Comparison of ENCODE assay signal across 20 cellular contexts in the genomic region with DNA sequence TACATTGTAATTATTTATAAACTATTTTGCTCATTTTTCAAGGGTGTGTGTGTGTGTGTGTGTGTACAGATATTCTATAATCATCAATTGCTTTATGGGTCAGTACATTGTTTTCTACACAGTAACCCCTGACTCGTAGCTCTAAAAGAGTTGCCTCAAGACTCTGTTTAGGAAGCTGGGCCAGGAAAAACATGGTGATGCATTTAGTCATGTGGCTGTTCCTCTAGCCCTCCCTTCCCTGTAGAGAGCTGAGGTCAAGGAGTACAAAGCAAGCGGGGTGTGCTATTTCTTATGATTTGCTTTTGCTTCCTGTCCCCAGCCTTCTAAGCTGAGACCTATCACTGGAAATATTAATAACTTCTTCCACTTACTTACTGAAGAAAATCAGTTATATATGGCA. TPM values are rescaled to one million over a fixed set of nuclear protein-coding genes. Genes with fewer than 3 reads are reported as not detected.
A peak's percentile ranks its signal among the peaks of the same experiment; 100 is the strongest.
DNase-seq lines count a peak whose midpoint lies in the region; ATAC-seq and TF ChIP-seq lines count a peak whose summit lies in the region.
"Had no signal": no experiment of that assay in that cellular context is flagged by ENCODE, and none has a peak within 500 bp of the region (broad histone marks: within the 10 kb centered on the region; RNA-seq: fewer than 3 reads in every experiment).

No MANE protein-coding gene starts in this region.

- no peaks in the 10 kb centered on the region for H3K36me3 ChIP-seq in BLaER1
- H3K36me3 ChIP-seq in MG63, result no peaks in the 10 kb centered on the region
- H3K36me3 ChIP-seq in GM23338 (ENCODE audit: insufficient read depth), result no peaks in the 10 kb centered on the region
- H3K36me3 ChIP-seq: SJCRH30 had no signal

- no peak overlapping the region for H3K9ac ChIP-seq in BLaER1

- H3K9me3 Mint-ChIP-seq in GM23338, result no peaks in the 10 kb centered on the region

- DNase-seq in MG63 (peak; percentile 21), choroid plexus epithelial cell (ENCODE audit: low read depth) (peak; percentile 74), fibroblast of the aortic adventitia (ENCODE audit: low read depth) (peak; percentile 15), epidermal melanocyte (ENCODE audit: insufficient read length, low spot score) (no peak), GM23338 (ENCODE audit: low spot score) (no peak), left ventricle myocardium superior (no peak)
- DNase-seq: Calu3; GDM1; Kasumi-1; NCI-H1092; NCI-H1694; NCI-H2107; NCI-H226; NCI-H526 treated with DMSO at 0.1 percent for 48 hours; NK-92 treated with Interleukin-12 subunit alpha and Interleukin-12 subunit beta, amount 100 ng/mL, for 24 hours; OCI-M1; SJCRH30 had no signal

- H3K27ac ChIP-seq in BLaER1 (no peak overlapping the region), GM23338 (ENCODE audit: low read depth) (no peak overlapping the region)
- H3K27ac ChIP-seq: RWPE1, SJCRH30 had no signal

- H3K4me1 Mint-ChIP-seq in GM23338, result no peaks in the 10 kb centered on the region

- H3K27me3 Mint-ChIP-seq in GM23338 (ENCODE audit: insufficient read depth, low read depth, poor library complexity), result no peaks in the 10 kb centered on the region

- H3K4me3 Mint-ChIP-seq in GM23338, result no peak overlapping the region

- no peak for TF ChIP-seq CTCF in choroid plexus epithelial cell (conservative IDR thresholded peaks at IDR 0.05; ENCODE audit: low read depth, low read length)
- TF ChIP-seq CTCF in fibroblast of the aortic adventitia (IDR thresholded peaks at IDR 0.05; ENCODE audit: insufficient read depth, low read length), result no peak
- no peak for TF ChIP-seq CTCF in GM23338 (conservative IDR thresholded peaks at IDR 0.05; ENCODE audit: low read depth in 2 of 2)

- H3K9me3 ChIP-seq in BLaER1 (no peaks in the 10 kb centered on the region), MG63 (no peaks in the 10 kb centered on the region)
- H3K9me3 ChIP-seq: SJCRH30 had no signal

- no peaks in the 10 kb centered on the region for H3F3A ChIP-seq in GM23338 (replicated peaks; ENCODE audit: low read depth)

- no peaks in the 10 kb centered on the region for H3K36me3 Mint-ChIP-seq in GM23338 (ENCODE audit: low read depth)

- no peak overlapping the region for H2AFZ ChIP-seq in GM23338

- H3K4me2 ChIP-seq in BLaER1, result 0 out of 2 replicates have a peak overlapping the region, but pooled peaks have one; percentile 4
- H3K4me2 ChIP-seq in GM23338, result no peak overlapping the region

- H3K27me3 ChIP-seq in BLaER1, result peaks cover 84% of the 10 kb centered on the region
- H3K27me3 ChIP-seq in MG63, result no peaks in the 10 kb centered on the region
- H3K27me3 ChIP-seq in GM23338 (ENCODE audit: insufficient read depth), result no peaks in the 10 kb centered on the region
- H3K27me3 ChIP-seq: SJCRH30 had no signal

- H3K4me1 ChIP-seq in BLaER1 (no peaks in the 10 kb centered on the region), GM23338 (ENCODE audit: insufficient read depth) (no peaks in the 10 kb centered on the region)
- H3K4me1 ChIP-seq: SJCRH30 had no signal

- intact Hi-C loops in left ventricle myocardium superior (cut with micrococcal nuclease), result no loop called here

- H4K20me1 ChIP-seq in BLaER1 (no peaks in the 10 kb centered on the region), GM23338 (replicated peaks; ENCODE audit: insufficient read depth) (no peaks in the 10 kb centered on the region)

- ATAC-seq in HG02840 (IDR thresholded peaks at IDR 0.05; ENCODE audit: low FRiP score, unreplicated experiment), result no peak
- ATAC-seq in GM23338, result no peak
- no peak for ATAC-seq in left ventricle myocardium superior

- H3K27ac Mint-ChIP-seq in GM23338, result no peak overlapping the region

- no peaks in the 10 kb centered on the region for H3K9me2 ChIP-seq in GM23338 (ENCODE audit: insufficient read depth)

- H3K4me3 ChIP-seq in BLaER1 (no peak overlapping the region), MG63 (no peak overlapping the region), choroid plexus epithelial cell (ENCODE audit: low read depth, low read length) (no peak overlapping the region), fibroblast of the aortic adventitia (ENCODE audit: low read depth, low read length) (no peak overlapping the region), GM23338 (no peak overlapping the region)
- H3K4me3 ChIP-seq: SJCRH30 had no signal

- no peaks in the 10 kb centered on the region for H3K79me2 ChIP-seq in GM23338 (replicated peaks; ENCODE audit: insufficient read depth)

TF ChIP-seq in GM23338, 12 proteins besides CTCF, POLR2A, EP300 and RAD21 (continues in another document):
- TF ChIP-seq POLR2AphosphoS5 (IDR thresholded peaks at IDR 0.05; ENCODE audit: low read depth) (no peak), ZNF114 (CRISPR knock-in tag; IDR thresholded peaks at IDR 0.05) (no peak), EZH2phosphoT487 (IDR thresholded peaks at IDR 0.05; ENCODE audit: unreplicated experiment) (no peak)
- TF ChIP-seq, protein P1, sequence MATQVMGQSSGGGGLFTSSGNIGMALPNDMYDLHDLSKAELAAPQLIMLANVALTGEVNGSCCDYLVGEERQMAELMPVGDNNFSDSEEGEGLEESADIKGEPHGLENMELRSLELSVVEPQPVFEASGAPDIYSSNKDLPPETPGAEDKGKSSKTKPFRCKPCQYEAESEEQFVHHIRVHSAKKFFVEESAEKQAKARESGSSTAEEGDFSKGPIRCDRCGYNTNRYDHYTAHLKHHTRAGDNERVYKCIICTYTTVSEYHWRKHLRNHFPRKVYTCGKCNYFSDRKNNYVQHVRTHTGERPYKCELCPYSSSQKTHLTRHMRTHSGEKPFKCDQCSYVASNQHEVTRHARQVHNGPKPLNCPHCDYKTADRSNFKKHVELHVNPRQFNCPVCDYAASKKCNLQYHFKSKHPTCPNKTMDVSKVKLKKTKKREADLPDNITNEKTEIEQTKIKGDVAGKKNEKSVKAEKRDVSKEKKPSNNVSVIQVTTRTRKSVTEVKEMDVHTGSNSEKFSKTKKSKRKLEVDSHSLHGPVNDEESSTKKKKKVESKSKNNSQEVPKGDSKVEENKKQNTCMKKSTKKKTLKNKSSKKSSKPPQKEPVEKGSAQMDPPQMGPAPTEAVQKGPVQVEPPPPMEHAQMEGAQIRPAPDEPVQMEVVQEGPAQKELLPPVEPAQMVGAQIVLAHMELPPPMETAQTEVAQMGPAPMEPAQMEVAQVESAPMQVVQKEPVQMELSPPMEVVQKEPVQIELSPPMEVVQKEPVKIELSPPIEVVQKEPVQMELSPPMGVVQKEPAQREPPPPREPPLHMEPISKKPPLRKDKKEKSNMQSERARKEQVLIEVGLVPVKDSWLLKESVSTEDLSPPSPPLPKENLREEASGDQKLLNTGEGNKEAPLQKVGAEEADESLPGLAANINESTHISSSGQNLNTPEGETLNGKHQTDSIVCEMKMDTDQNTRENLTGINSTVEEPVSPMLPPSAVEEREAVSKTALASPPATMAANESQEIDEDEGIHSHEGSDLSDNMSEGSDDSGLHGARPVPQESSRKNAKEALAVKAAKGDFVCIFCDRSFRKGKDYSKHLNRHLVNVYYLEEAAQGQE (IDR thresholded peaks at IDR 0.05; ENCODE audit: unreplicated experiment), result no peak

RNA-seq across cellular contexts. Expression of a gene that starts 34.8 kb away (rescaled TPM):
- not detected in 2 replicates for total RNA-seq in MG63 (2014; rRNA removed; shearing (Covaris generic); ENCODE audit: low replicate concordance)
- total RNA-seq in fibroblast of the aortic adventitia (ENCODE audit: low replicate concordance) (not detected in 2 replicates), left ventricle myocardium superior (not detected)
- not detected in 2 replicates for total RNA-seq in GM23338 (2014; rRNA removed; shearing (Covaris generic))
- polyA plus RNA-seq in GM23338 (2016; fragmentation: Nextera tagmentation; extraction: Ambion mirVana), result not detected in 2 replicates
- total RNA-seq: Calu3, SJCRH30 had no signal

Comparison
In these comparisons a context has a peak if more than half of its experiments do, and no peak if none do; other contexts are left out.
1. DNase-seq: peak in MG63 (single experiment), choroid plexus epithelial cell (single experiment) and fibroblast of the aortic adventitia (single experiment); none in epidermal melanocyte (single experiment), GM23338 (single experiment) and left ventricle myocardium superior (single experiment).